Comparison of ENCODE assay signal across 10 cellular contexts in genomic region chr12:31796270-31796951, GRCh38.
"Had no signal": no experiment of that assay in that cellular context is flagged by ENCODE, and none has a peak within 500 bp of the region (broad histone marks: within the 10 kb centered on the region; RNA-seq: fewer than 3 reads in every experiment).

No MANE protein-coding gene starts in this region.

- H3K4me1 ChIP-seq: body of pancreas, colonic mucosa, parathyroid adenoma had no signal

- H3K4me3 ChIP-seq: body of pancreas, colonic mucosa, lung had no signal

- H3K79me2 ChIP-seq: parathyroid adenoma had no signal

- H2AFZ ChIP-seq: parathyroid adenoma had no signal

- ATAC-seq: body of pancreas had no signal

- H3K27ac ChIP-seq: body of pancreas, colonic mucosa, neutrophil, parathyroid adenoma had no signal

- H3K9ac ChIP-seq: parathyroid adenoma had no signal

- H3K36me3 ChIP-seq: colonic mucosa, neutrophil had no signal

- H3K9me3 ChIP-seq: body of pancreas, colonic mucosa, neutrophil had no signal

- H3K27me3 ChIP-seq: body of pancreas, colonic mucosa, neutrophil had no signal

- DNase-seq: activated naive CD4-positive, alpha-beta T cell treated with Interleukin-2 at 50 U/mL for 16 hours; amygdala; body of pancreas; central memory CD4-positive, alpha-beta T cell; colonic mucosa; midbrain; T-helper 2 cell had no signal
